In the genomic region with DNA sequence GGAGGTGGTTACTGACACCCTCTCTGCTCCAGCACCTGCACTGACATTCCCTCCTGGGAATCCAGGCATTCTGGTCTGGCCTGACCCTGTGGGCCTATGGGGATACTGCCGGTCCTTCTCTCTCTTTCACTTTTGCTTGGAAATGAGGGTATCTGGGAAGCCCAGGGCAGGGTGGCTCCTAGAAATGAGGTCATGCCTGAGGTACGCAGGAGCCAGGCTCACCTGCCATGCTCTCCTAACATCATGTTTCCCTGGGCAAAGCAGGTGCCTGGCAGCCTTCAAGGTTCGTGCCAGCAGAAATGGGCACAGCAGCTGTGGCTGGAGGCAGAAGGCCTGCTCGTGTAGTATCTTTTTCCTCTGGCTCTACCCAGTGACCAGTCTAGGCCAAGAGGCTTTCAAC, we compare ENCODE assay signal across 12 cellular contexts. TPM values are rescaled to one million over a fixed set of nuclear protein-coding genes. Genes with fewer than 3 reads are reported as not detected.
A peak's percentile ranks its signal among the peaks of the same experiment; 100 is the strongest.
DNase-seq lines count a peak whose midpoint lies in the region; ATAC-seq and TF ChIP-seq lines count a peak whose summit lies in the region.
"Had no signal": no experiment of that assay in that cellular context is flagged by ENCODE, and none has a peak within 500 bp of the region (broad histone marks: within the 10 kb centered on the region; RNA-seq: fewer than 3 reads in every experiment).

No MANE protein-coding gene starts in this region.

- peaks cover 71% of the 10 kb centered on the region for H3K4me1 Mint-ChIP-seq in mesothelial cell of epicardium

- no peaks in the 10 kb centered on the region for H3K36me3 Mint-ChIP-seq in mesothelial cell of epicardium

- H3K9me3 Mint-ChIP-seq in mesothelial cell of epicardium, result no peaks in the 10 kb centered on the region
- H3K9me3 Mint-ChIP-seq: activated T-helper 1 cell treated with anti-CD3 and anti-CD28 coated beads, Interleukin-12 subunit alpha, Interleukin-12 subunit beta, Interleukin-2, Interleukin-4 antibody, amounts not matched to agents 30 ng/mL and 10 ng/mL and 1 ng/mL, durations not matched to agents 14 hours and 24 hours and 36 hours had no signal

- no peak for TF ChIP-seq CTCF in dorsolateral prefrontal cortex (IDR thresholded peaks at IDR 0.05 in 54 of 56, conservative IDR thresholded peaks at IDR 0.05 in 2 of 56; ENCODE audit: low read depth in 1 of 56, partially characterized antibody in 56 of 56)
- no peak for TF ChIP-seq CTCF in mesothelial cell of epicardium (IDR thresholded peaks at IDR 0.05; ENCODE audit: unreplicated experiment)
- TF ChIP-seq CTCF in upper lobe of left lung (IDR thresholded peaks at IDR 0.05), result no peak

- ATAC-seq in upper lobe of left lung (ENCODE audit: low FRiP score in 2 of 2) (no peak), GM19324 (IDR thresholded peaks at IDR 0.05; ENCODE audit: low FRiP score, unreplicated experiment) (no peak)

- no peak for TF ChIP-seq EP300 in upper lobe of left lung (IDR thresholded peaks at IDR 0.05)

- peak overlapping the region in 2 of 59 donors; percentile 5 to 26 for H3K4me3 ChIP-seq in dorsolateral prefrontal cortex
- peak overlapping the region in 2 of 4 donors; percentile 79 to 85 for H3K4me3 ChIP-seq in upper lobe of left lung

- peaks cover 0 to 4% (median 0%) of the 10 kb centered on the region in 4 donors for H3K36me3 ChIP-seq in upper lobe of left lung

- peak overlapping the region; percentile 60 for H3K27ac Mint-ChIP-seq in mesothelial cell of epicardium
- H3K27ac Mint-ChIP-seq: activated T-helper 1 cell treated with anti-CD3 and anti-CD28 coated beads, Interleukin-12 subunit alpha, Interleukin-12 subunit beta, Interleukin-2, Interleukin-4 antibody, amounts not matched to agents 30 ng/mL and 10 ng/mL and 1 ng/mL, durations not matched to agents 14 hours and 24 hours and 36 hours had no signal

- WGBS in upper lobe of left lung, 2 donors, result 19 to 41% methylated on average over 3 to 4 of the region's 4 CpGs

- H3K9me3 ChIP-seq in upper lobe of left lung, result no peaks in the 10 kb centered on the region

- H3K4me3 Mint-ChIP-seq in mesothelial cell of epicardium, result no peak overlapping the region

- DNase-seq in NCI-H2107 treated with DMSO at 0.1 percent for 48 hours (lab: John Stamatoyannopoulos, UW; ENCODE audit: unreplicated experiment), result peak; percentile 27
- DNase-seq in NCI-H2107 (lab: John Stamatoyannopoulos, UW), result no peak
- peak in 1 of 10 donors; percentile 28 for DNase-seq in dorsolateral prefrontal cortex
- DNase-seq in mesothelial cell of epicardium (ENCODE audit: low spot score in 2 of 2, unreplicated experiment in 2 of 2), result no peak
- DNase-seq in upper lobe of left lung, result peak in 1 of 2 donors; percentile 75
- no peak for DNase-seq in HCEC 1CT
- no peak for DNase-seq in NCI-H1436 (lab: John Stamatoyannopoulos, UW)
- DNase-seq: effector CD4-positive, alpha-beta T cell; NCI-H524 had no signal

- intact Hi-C loops in dorsolateral prefrontal cortex (cut with DNase I), result no loop called here

- H3K27me3 ChIP-seq in dorsolateral prefrontal cortex, result no peaks in the 10 kb centered on the region
- H3K27me3 ChIP-seq in upper lobe of left lung, result no peaks in the 10 kb centered on the region

- H3K27me3 Mint-ChIP-seq in mesothelial cell of epicardium (ENCODE audit: low read depth), result peaks cover 2% of the 10 kb centered on the region

- peaks cover 73 to 91% (median 78%) of the 10 kb centered on the region in 4 donors for H3K4me1 ChIP-seq in upper lobe of left lung

- peak overlapping the region in 51 of 59 donors; percentile 1 to 88 (median 61) for H3K27ac ChIP-seq in dorsolateral prefrontal cortex
- peak overlapping the region; percentile 90 to 97 (median 92) for H3K27ac ChIP-seq in upper lobe of left lung
- H3K27ac ChIP-seq: 22Rv1 had no signal

- TF ChIP-seq POLR2A in upper lobe of left lung (IDR thresholded peaks at IDR 0.05), result no peak

RNA-seq across cellular contexts. Expression of a gene that starts 3.3 kb away (rescaled TPM):
- 10 to 100 TPM; 12.7 to 53.3 (median 33.2) TPM for total RNA-seq in dorsolateral prefrontal cortex
- total RNA-seq in mesothelial cell of epicardium, result 133 to 149 TPM (median 143 TPM) in 3 replicates
- 100 to 1,000 TPM; 193 to 469 (median 350) TPM for total RNA-seq in upper lobe of left lung

RNA-seq across cellular contexts. Expression of a gene that starts 35.9 kb away (rescaled TPM):
- 100 to 1,000 TPM in 115 of 120 experiments, 10 to 100 TPM in 5; 87.1 to 176 (median 131) TPM for total RNA-seq in dorsolateral prefrontal cortex
- total RNA-seq in mesothelial cell of epicardium, result 44.6 to 46.0 TPM (median 45.4 TPM) in 3 replicates
- total RNA-seq in upper lobe of left lung, result 10 to 100 TPM; 15.7 to 80.7 (median 34.9) TPM
